3 cellular contexts compared by ENCODE assay signal in the genomic region with DNA sequence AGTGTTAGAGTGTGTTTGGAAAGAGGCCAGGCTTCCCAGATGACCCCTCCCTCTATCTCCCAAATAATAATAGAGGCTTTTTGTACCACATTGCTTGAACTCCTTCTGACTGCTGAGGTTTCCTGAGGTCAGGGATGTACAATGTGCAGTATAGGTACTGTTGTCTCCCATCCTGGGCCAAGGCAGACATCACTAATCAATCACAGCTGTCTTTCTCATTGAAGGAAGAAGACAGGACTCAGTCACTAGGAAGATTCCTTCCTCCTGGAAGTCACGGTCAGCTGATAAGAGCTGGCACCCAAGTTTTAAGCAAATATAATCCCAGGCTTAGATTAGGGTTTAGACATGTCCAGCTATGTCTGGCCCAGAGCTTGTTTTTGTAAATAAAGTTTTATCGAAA.
TF ChIP-seq lines count a peak whose summit lies in the region.

No MANE protein-coding gene starts in this region.

TF ChIP-seq in A549, 52 proteins besides CTCF, POLR2A, EP300 and RAD21 (continued from another document):
- no peak for TF ChIP-seq RARB (CRISPR knock-in tag; IDR thresholded peaks at IDR 0.05)

TF ChIP-seq in HCT116, 20 proteins besides CTCF, POLR2A, EP300 and RAD21 (continued from another document):
- TF ChIP-seq, protein P1, sequence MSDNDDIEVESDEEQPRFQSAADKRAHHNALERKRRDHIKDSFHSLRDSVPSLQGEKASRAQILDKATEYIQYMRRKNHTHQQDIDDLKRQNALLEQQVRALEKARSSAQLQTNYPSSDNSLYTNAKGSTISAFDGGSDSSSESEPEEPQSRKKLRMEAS (IDR thresholded peaks at IDR 0.05) = no peak
- TF ChIP-seq TCF7L2 (IDR thresholded peaks at IDR 0.05; ENCODE audit: borderline replicate concordance, extremely low read depth, insufficient read depth, insufficient read length) = no peak
- TF ChIP-seq EGR1 (IDR thresholded peaks at IDR 0.05; ENCODE audit: low read depth) = no peak
- TF ChIP-seq CBX3 (IDR thresholded peaks at IDR 0.05; ENCODE audit: low read depth) = no peak
- TF ChIP-seq, protein P2, sequence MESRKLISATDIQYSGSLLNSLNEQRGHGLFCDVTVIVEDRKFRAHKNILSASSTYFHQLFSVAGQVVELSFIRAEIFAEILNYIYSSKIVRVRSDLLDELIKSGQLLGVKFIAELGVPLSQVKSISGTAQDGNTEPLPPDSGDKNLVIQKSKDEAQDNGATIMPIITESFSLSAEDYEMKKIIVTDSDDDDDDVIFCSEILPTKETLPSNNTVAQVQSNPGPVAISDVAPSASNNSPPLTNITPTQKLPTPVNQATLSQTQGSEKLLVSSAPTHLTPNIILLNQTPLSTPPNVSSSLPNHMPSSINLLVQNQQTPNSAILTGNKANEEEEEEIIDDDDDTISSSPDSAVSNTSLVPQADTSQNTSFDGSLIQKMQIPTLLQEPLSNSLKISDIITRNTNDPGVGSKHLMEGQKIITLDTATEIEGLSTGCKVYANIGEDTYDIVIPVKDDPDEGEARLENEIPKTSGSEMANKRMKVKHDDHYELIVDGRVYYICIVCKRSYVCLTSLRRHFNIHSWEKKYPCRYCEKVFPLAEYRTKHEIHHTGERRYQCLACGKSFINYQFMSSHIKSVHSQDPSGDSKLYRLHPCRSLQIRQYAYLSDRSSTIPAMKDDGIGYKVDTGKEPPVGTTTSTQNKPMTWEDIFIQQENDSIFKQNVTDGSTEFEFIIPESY (IDR thresholded peaks at IDR 0.05; ENCODE audit: extremely low read depth, insufficient replicate concordance, low read length) = no peak
- no peak for TF ChIP-seq YY1 (IDR thresholded peaks at IDR 0.05; ENCODE audit: extremely low read depth, insufficient replicate concordance, low read depth, low read length)

TF ChIP-seq in K562, 482 proteins besides CTCF, POLR2A, EP300 and RAD21:
- TF ChIP-seq, protein P3, sequence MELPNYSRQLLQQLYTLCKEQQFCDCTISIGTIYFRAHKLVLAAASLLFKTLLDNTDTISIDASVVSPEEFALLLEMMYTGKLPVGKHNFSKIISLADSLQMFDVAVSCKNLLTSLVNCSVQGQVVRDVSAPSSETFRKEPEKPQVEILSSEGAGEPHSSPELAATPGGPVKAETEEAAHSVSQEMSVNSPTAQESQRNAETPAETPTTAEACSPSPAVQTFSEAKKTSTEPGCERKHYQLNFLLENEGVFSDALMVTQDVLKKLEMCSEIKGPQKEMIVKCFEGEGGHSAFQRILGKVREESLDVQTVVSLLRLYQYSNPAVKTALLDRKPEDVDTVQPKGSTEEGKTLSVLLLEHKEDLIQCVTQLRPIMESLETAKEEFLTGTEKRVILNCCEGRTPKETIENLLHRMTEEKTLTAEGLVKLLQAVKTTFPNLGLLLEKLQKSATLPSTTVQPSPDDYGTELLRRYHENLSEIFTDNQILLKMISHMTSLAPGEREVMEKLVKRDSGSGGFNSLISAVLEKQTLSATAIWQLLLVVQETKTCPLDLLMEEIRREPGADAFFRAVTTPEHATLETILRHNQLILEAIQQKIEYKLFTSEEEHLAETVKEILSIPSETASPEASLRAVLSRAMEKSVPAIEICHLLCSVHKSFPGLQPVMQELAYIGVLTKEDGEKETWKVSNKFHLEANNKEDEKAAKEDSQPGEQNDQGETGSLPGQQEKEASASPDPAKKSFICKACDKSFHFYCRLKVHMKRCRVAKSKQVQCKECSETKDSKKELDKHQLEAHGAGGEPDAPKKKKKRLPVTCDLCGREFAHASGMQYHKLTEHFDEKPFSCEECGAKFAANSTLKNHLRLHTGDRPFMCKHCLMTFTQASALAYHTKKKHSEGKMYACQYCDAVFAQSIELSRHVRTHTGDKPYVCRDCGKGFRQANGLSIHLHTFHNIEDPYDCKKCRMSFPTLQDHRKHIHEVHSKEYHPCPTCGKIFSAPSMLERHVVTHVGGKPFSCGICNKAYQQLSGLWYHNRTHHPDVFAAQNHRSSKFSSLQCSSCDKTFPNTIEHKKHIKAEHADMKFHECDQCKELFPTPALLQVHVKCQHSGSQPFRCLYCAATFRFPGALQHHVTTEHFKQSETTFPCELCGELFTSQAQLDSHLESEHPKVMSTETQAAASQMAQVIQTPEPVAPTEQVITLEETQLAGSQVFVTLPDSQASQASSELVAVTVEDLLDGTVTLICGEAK (IDR thresholded peaks at IDR 0.05) = peak; percentile 82
- TF ChIP-seq, protein P3 (CRISPR knock-in tag; IDR thresholded peaks at IDR 0.05) = no peak
- TF ChIP-seq ZNF41 (CRISPR knock-in tag; conservative IDR thresholded peaks at IDR 0.05) (no peak), ZBTB17 (CRISPR knock-in tag; IDR thresholded peaks at IDR 0.05) (0 out of 2 replicates have a peak, but pooled peaks have one; percentile 28), MYNN (IDR thresholded peaks at IDR 0.05) (no peak), MYNN (CRISPR knock-in tag; IDR thresholded peaks at IDR 0.05) (no peak), ZNF121 (CRISPR knock-in tag; conservative IDR thresholded peaks at IDR 0.05) (no peak), ARID1B (IDR thresholded peaks at IDR 0.05) (no peak), RFX1 (IDR thresholded peaks at IDR 0.05) (no peak), FOXP1 (CRISPR knock-in tag; IDR thresholded peaks at IDR 0.05) (no peak), ZBTB8A (IDR thresholded peaks at IDR 0.05; ENCODE audit: partially characterized antibody) (no peak)
- TF ChIP-seq, protein P4, sequence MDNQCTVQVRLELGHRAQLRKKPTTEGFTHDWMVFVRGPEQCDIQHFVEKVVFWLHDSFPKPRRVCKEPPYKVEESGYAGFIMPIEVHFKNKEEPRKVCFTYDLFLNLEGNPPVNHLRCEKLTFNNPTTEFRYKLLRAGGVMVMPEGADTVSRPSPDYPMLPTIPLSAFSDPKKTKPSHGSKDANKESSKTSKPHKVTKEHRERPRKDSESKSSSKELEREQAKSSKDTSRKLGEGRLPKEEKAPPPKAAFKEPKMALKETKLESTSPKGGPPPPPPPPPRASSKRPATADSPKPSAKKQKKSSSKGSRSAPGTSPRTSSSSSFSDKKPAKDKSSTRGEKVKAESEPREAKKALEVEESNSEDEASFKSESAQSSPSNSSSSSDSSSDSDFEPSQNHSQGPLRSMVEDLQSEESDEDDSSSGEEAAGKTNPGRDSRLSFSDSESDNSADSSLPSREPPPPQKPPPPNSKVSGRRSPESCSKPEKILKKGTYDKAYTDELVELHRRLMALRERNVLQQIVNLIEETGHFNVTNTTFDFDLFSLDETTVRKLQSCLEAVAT (IDR thresholded peaks at IDR 0.05) = 0 out of 4 replicates have a peak, but pooled peaks of 1 of the 2 experiments have one; percentile 27
- TF ChIP-seq, protein P5, sequence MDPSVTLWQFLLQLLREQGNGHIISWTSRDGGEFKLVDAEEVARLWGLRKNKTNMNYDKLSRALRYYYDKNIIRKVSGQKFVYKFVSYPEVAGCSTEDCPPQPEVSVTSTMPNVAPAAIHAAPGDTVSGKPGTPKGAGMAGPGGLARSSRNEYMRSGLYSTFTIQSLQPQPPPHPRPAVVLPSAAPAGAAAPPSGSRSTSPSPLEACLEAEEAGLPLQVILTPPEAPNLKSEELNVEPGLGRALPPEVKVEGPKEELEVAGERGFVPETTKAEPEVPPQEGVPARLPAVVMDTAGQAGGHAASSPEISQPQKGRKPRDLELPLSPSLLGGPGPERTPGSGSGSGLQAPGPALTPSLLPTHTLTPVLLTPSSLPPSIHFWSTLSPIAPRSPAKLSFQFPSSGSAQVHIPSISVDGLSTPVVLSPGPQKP (CRISPR knock-in tag; IDR thresholded peaks at IDR 0.05) = no peak
